8 cellular contexts compared by ENCODE assay signal in the genomic region with DNA sequence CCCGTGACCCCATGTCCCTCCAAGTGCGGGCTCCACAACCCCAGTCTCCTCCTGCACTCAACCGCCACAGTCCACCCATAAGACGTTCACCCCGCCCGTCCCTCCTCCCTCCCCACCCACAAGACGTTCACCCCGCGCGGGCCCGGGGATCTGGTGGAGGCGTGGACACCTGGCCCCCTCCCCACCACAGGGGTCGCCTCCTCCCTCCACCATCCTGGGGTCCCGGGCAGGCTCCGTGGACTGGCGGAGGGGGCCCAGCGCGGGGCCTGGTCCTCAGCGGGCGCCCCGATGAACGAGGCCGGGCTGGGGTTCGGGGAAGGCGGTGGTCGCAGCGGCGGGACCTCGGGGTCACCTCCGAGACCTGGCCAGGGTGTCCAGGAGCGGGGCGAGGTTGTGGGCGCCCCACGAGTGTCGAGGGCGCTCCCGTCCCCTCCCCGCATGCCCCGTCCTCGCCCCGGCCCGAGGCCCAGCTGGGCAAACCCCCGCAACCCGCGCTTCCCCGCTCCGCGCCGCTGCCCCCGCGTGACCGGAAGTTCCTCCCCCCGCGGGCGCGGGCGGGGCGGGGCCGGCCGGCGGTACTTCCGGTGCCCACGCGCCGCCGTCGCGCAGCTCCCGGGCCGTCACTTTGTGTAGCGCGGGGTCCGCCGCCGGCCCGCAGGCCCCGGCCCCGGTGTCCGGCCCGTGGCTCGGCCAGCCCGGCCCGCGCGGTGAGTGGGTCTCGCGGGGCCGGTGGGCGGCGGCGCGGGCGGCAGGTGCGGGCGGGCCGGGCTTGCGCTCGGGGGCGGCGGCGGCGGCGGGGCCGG. TPM values are rescaled to one million over a fixed set of nuclear protein-coding genes. Genes with fewer than 3 reads are reported as not detected.
DNase-seq lines count a peak whose midpoint lies in the region; ATAC-seq, FAIRE-seq and TF ChIP-seq lines count a peak whose summit lies in the region.

A gene (plus strand): TSS at position 578 of the 803 bp plus-strand sequence. CDS start 5,092 bp downstream, outside the sequence.

- no peak for FAIRE-seq in A549 (lab: Jason Lieb, UNC)
- no peak for FAIRE-seq in GM18507 (lab: Jason Lieb, UNC)

- no peak for TF ChIP-seq RAD21 in A549 (conservative IDR thresholded peaks at IDR 0.05 in 1 of 2, IDR thresholded peaks at IDR 0.05 in 1 of 2)

- H3K27me3 ChIP-seq in neural progenitor cell: no peaks in the 10 kb centered on the region

- no peak for TF ChIP-seq CTCF in A549 (IDR thresholded peaks at IDR 0.05)
- TF ChIP-seq CTCF in foreskin fibroblast (IDR thresholded peaks at IDR 0.05; ENCODE audit: low read depth, low read length): no peak
- no peak for TF ChIP-seq CTCF in neural progenitor cell (IDR thresholded peaks at IDR 0.05)

- H3K79me2 ChIP-seq in neural progenitor cell (ENCODE audit: low read depth): peaks cover 16% of the 10 kb centered on the region

- peak within 1 kb of the TSS; percentile 57 for H3K9ac ChIP-seq in neural progenitor cell

- H3K4me3 ChIP-seq in A549: peak within 1 kb of the TSS; percentile 100
- H3K4me3 ChIP-seq in foreskin fibroblast (ENCODE audit: low read depth in 1 of 2, low read length in 2 of 2): peak within 1 kb of the TSS; percentile 62 to 67
- H3K4me3 ChIP-seq in neural progenitor cell: peak within 1 kb of the TSS; percentile 89

- peak within 1 kb of the TSS; percentile 97 for H2AFZ ChIP-seq in neural progenitor cell (replicated peaks)

- peaks cover 13% of the 10 kb centered on the region; the same call in 2 of the 3 replicates for H3K4me1 ChIP-seq in A549
- H3K4me1 ChIP-seq in neural progenitor cell: peaks cover 8% of the 10 kb centered on the region

- H3K9me3 Mint-ChIP-seq in activated T-helper 2 cell treated with anti-CD3 and anti-CD28 coated beads, Interferon-gamma antibody, Interleukin-2, Interleukin-4, amounts not matched to agents 10 μg/mL and 5 μg/mL and 100 μg/mL, durations not matched to agents 14 hours and 24 hours and 36 hours: no peaks in the 10 kb centered on the region
- H3K9me3 Mint-ChIP-seq in neural progenitor cell: no peaks in the 10 kb centered on the region

- H4K20me1 ChIP-seq in neural progenitor cell (ENCODE audit: low read depth): peaks cover 10% of the 10 kb centered on the region

- CTCF ChIA-PET in A549 (lab: Yijun Ruan, JAX): interaction anchor here (0.6 kb wide), 1 partner anchor 64 kb away, joined by 3 read pairs; no protein-coding TSS in a partner anchor

- H3K27ac ChIP-seq in A549 (peak within 1 kb of the TSS; percentile 94 to 97), neural progenitor cell (no peak within 1 kb of the TSS), substantia nigra (ENCODE audit: low read depth, low read length, poor library complexity, severe bottlenecking) (peak within 1 kb of the TSS; percentile 81)

- H3K4me2 ChIP-seq in A549: peak within 1 kb of the TSS; percentile 97
- peak within 1 kb of the TSS; percentile 100 for H3K4me2 ChIP-seq in neural progenitor cell

- peak within 1 kb of the TSS; percentile 80 for H3K27ac Mint-ChIP-seq in activated T-helper 2 cell treated with anti-CD3 and anti-CD28 coated beads, Interferon-gamma antibody, Interleukin-2, Interleukin-4, amounts not matched to agents 10 μg/mL and 5 μg/mL and 100 μg/mL, durations not matched to agents 14 hours and 24 hours and 36 hours
- no peak within 1 kb of the TSS for H3K27ac Mint-ChIP-seq in neural progenitor cell

- ATAC-seq in A549: peak; percentile 73 to 77
- peak; percentile 57 for ATAC-seq in HG02973 (IDR thresholded peaks at IDR 0.05; ENCODE audit: unreplicated experiment)

- H3K4me1 Mint-ChIP-seq in activated T-helper 2 cell treated with anti-CD3 and anti-CD28 coated beads, Interferon-gamma antibody, Interleukin-2, Interleukin-4, amounts not matched to agents 10 μg/mL and 5 μg/mL and 100 μg/mL, durations not matched to agents 14 hours and 24 hours and 36 hours (ENCODE audit: low read depth): peaks cover 18% of the 10 kb centered on the region
- peaks cover 19% of the 10 kb centered on the region for H3K4me1 Mint-ChIP-seq in neural progenitor cell

- peaks cover 12% of the 10 kb centered on the region for H3F3A ChIP-seq in neural progenitor cell (ENCODE audit: low read depth)

- no peaks in the 10 kb centered on the region for H3K36me3 ChIP-seq in neural progenitor cell

- 29% methylated on average over 3 of the region's 104 CpGs for WGBS in A549 (ENCODE audit: missing lambda C conversion rate)

- DNase-seq in A549 (ENCODE audit: low read depth in 1 of 2, low spot score in 1 of 2) (peak; percentile 33 to 71), GM18507 (ENCODE audit: extremely low spot score, insufficient read length, low read depth) (peak; percentile 88), foreskin fibroblast (peak; percentile 57 to 83), neural progenitor cell (ENCODE audit: low spot score) (no peak), substantia nigra (lab: John Stamatoyannopoulos, UW) (peak in 43 of 49 donors; percentile 17 to 83 (median 44))
- DNase-seq in activated T-helper 2 cell treated with anti-CD3 and anti-CD28 coated beads, Interferon-gamma antibody, Interleukin-2, Interleukin-4, amounts not matched to agents 10 μg/mL and 5 μg/mL and 100 μg/mL, durations not matched to agents 14 hours and 24 hours and 36 hours (ENCODE audit: low spot score): peak; percentile 45

- peaks cover 33% of the 10 kb centered on the region for H3K36me3 Mint-ChIP-seq in activated T-helper 2 cell treated with anti-CD3 and anti-CD28 coated beads, Interferon-gamma antibody, Interleukin-2, Interleukin-4, amounts not matched to agents 10 μg/mL and 5 μg/mL and 100 μg/mL, durations not matched to agents 14 hours and 24 hours and 36 hours (ENCODE audit: low read depth)
- H3K36me3 Mint-ChIP-seq in neural progenitor cell: peaks cover 19% of the 10 kb centered on the region

- H3K27me3 Mint-ChIP-seq in activated T-helper 2 cell treated with anti-CD3 and anti-CD28 coated beads, Interferon-gamma antibody, Interleukin-2, Interleukin-4, amounts not matched to agents 10 μg/mL and 5 μg/mL and 100 μg/mL, durations not matched to agents 14 hours and 24 hours and 36 hours (ENCODE audit: low read depth): no peaks in the 10 kb centered on the region
- H3K27me3 Mint-ChIP-seq in neural progenitor cell (ENCODE audit: insufficient read depth, low read depth): peaks cover 6% of the 10 kb centered on the region

- POLR2A ChIA-PET in A549 (lab: Yijun Ruan, JAX): no interaction called here

- intact Hi-C loops in activated T-helper 2 cell treated with anti-CD3 and anti-CD28 coated beads, Interferon-gamma antibody, Interleukin-2, Interleukin-4, amounts not matched to agents 10 μg/mL and 5 μg/mL and 100 μg/mL, durations not matched to agents 14 hours and 24 hours and 36 hours (cut with micrococcal nuclease): loop anchor here (5.0 kb wide), 1 partner anchor 45 kb away; a partner anchor contains a TSS

- peak within 1 kb of the TSS; percentile 87 for H3K4me3 Mint-ChIP-seq in activated T-helper 2 cell treated with anti-CD3 and anti-CD28 coated beads, Interferon-gamma antibody, Interleukin-2, Interleukin-4, amounts not matched to agents 10 μg/mL and 5 μg/mL and 100 μg/mL, durations not matched to agents 14 hours and 24 hours and 36 hours (ENCODE audit: low read depth)
- peak within 1 kb of the TSS; percentile 89 for H3K4me3 Mint-ChIP-seq in neural progenitor cell

- H3K9me3 ChIP-seq in A549 (no peaks in the 10 kb centered on the region), neural progenitor cell (ENCODE audit: low read depth) (no peaks in the 10 kb centered on the region)

- TF ChIP-seq EP300 in A549 (IDR thresholded peaks at IDR 0.05): no peak

- TF ChIP-seq POLR2A in A549 (IDR thresholded peaks at IDR 0.05; ENCODE audit: low read length): peak; percentile 61

TF ChIP-seq in A549, 52 proteins besides CTCF, POLR2A, EP300 and RAD21 (continues in another document):
- TF ChIP-seq JUN (IDR thresholded peaks at IDR 0.05): peak; percentile 38 to 80; a peak in 4 of 5 replicates
- TF ChIP-seq, protein P1, sequence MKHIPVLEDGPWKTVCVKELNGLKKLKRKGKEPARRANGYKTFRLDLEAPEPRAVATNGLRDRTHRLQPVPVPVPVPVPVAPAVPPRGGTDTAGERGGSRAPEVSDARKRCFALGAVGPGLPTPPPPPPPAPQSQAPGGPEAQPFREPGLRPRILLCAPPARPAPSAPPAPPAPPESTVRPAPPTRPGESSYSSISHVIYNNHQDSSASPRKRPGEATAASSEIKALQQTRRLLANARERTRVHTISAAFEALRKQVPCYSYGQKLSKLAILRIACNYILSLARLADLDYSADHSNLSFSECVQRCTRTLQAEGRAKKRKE (CRISPR knock-in tag; IDR thresholded peaks at IDR 0.05; ENCODE audit: low read depth): no peak

RNA-seq across cellular contexts. Expression of the gene that starts here (rescaled TPM):
- polyA plus RNA-seq in A549 (2011; rRNA removed): 6.3 and 7.5 TPM in 2 replicates
- 5.0 and 7.1 TPM in 2 replicates for polyA plus RNA-seq in A549 (2012; cell fraction: cytosol; rRNA removed)
- 21.7 and 28.7 TPM in 2 replicates for polyA plus RNA-seq in A549 (2012; cell fraction: nucleus; rRNA removed)
- 16.5 to 21.2 TPM (median 18.9 TPM) in 3 replicates for polyA plus RNA-seq in A549 (2017; fragmentation: RNase III; extraction: RNeasy Plus Mini Kit Qiagen cat#74134 plus additional on column Dnase treatment)
- 5.7 and 5.8 TPM in 2 replicates for polyA minus RNA-seq in A549 (2011; rRNA and poly(A)+ RNA removed)
- polyA plus RNA-seq in PFSK-1 (2012; ENCODE audit: insufficient read length, low read depth): 35.0 TPM
- 21.9 and 24.6 TPM in 2 replicates for total RNA-seq in activated T-helper 2 cell treated with anti-CD3 and anti-CD28 coated beads, Interferon-gamma antibody, Interleukin-2, Interleukin-4, amounts not matched to agents 10 μg/mL and 5 μg/mL and 100 μg/mL, durations not matched to agents 14 hours and 24 hours and 36 hours
- 2.2 and 21.6 TPM in 2 replicates for total RNA-seq in neural progenitor cell (ENCODE audit: low replicate concordance)
